20 cellular contexts compared by ENCODE assay signal in genomic region chrX:1941291-1941690, GRCh38.
A peak's percentile ranks its signal among the peaks of the same experiment; 100 is the strongest.
DNase-seq lines count a peak whose midpoint lies in the region; ATAC-seq and TF ChIP-seq lines count a peak whose summit lies in the region.
"Had no signal": no experiment of that assay in that cellular context is flagged by ENCODE, and none has a peak within 500 bp of the region (broad histone marks: within the 10 kb centered on the region; RNA-seq: fewer than 3 reads in every experiment).

No MANE protein-coding gene starts in this region.

- H2AK5ac ChIP-seq in mesendoderm (ENCODE audit: low read length) = no peak overlapping the region

- CTCF ChIA-PET in WTC11 (lab: Charles Lee) = no interaction called here

- no peak overlapping the region for H4K8ac ChIP-seq in mesendoderm (ENCODE audit: low read depth, low read length)

- H3K9ac ChIP-seq in mesendoderm (ENCODE audit: low read length) (no peak overlapping the region), neural cell (ENCODE audit: low read length) (no peak overlapping the region)

- H3K4me1 Mint-ChIP-seq in GM23338 = peaks cover 4% of the 10 kb centered on the region; the same call in 2 of the 3 replicates
- peaks cover 5% of the 10 kb centered on the region for H3K4me1 Mint-ChIP-seq in WTC11
- no peaks in the 10 kb centered on the region for H3K4me1 Mint-ChIP-seq in activated T-helper 1 cell treated with anti-CD3 and anti-CD28 coated beads, Interleukin-12 subunit alpha, Interleukin-12 subunit beta, Interleukin-2, Interleukin-4 antibody, amounts not matched to agents 30 ng/mL and 10 ng/mL and 1 ng/mL, durations not matched to agents 14 hours and 24 hours and 36 hours (ENCODE audit: low read depth)
- H3K4me1 Mint-ChIP-seq: CD4-positive, alpha-beta memory T cell had no signal

- H3K18ac ChIP-seq in mesendoderm (ENCODE audit: low read length) = no peak overlapping the region

- H3K4me1 ChIP-seq in GM23338 (ENCODE audit: insufficient read depth) = no peaks in the 10 kb centered on the region
- no peaks in the 10 kb centered on the region for H3K4me1 ChIP-seq in mesendoderm (ENCODE audit: control insufficient read depth, low read depth, low read length)
- no peaks in the 10 kb centered on the region for H3K4me1 ChIP-seq in BE2C
- H3K4me1 ChIP-seq: A549 had no signal

- POLR2A ChIA-PET in WTC11 (lab: Charles Lee) = no interaction called here

- H3K9me3 ChIP-seq in neural cell (ENCODE audit: low read length) = no peaks in the 10 kb centered on the region
- no peaks in the 10 kb centered on the region for H3K9me3 ChIP-seq in BE2C

- ATAC-seq in GM23338 (peak; percentile 34; the same call in 2 of the 3 replicates), WTC11 (peak; percentile 53)
- ATAC-seq: A549, HCT116 had no signal

- no peak for TF ChIP-seq CTCF in GM23338 (conservative IDR thresholded peaks at IDR 0.05; ENCODE audit: low read depth in 2 of 2)
- no peak for TF ChIP-seq CTCF in WTC11 (IDR thresholded peaks at IDR 0.05)
- TF ChIP-seq CTCF in neural cell (IDR thresholded peaks at IDR 0.05; ENCODE audit: poor library complexity, severe bottlenecking) = no peak
- no peak for TF ChIP-seq CTCF in BE2C (IDR thresholded peaks at IDR 0.05; ENCODE audit: low read depth, low read length)

- peak; percentile 80 for TF ChIP-seq EP300 in neural cell (conservative IDR thresholded peaks at IDR 0.05; ENCODE audit: poor library complexity, severe bottlenecking)

- no peak for TF ChIP-seq RAD21 in neural cell (conservative IDR thresholded peaks at IDR 0.05)

- peaks cover 18% of the 10 kb centered on the region for H3K9me3 Mint-ChIP-seq in GM23338
- peaks cover 21% of the 10 kb centered on the region for H3K9me3 Mint-ChIP-seq in WTC11
- peaks cover 24% of the 10 kb centered on the region for H3K9me3 Mint-ChIP-seq in activated T-helper 1 cell treated with anti-CD3 and anti-CD28 coated beads, Interleukin-12 subunit alpha, Interleukin-12 subunit beta, Interleukin-2, Interleukin-4 antibody, amounts not matched to agents 30 ng/mL and 10 ng/mL and 1 ng/mL, durations not matched to agents 14 hours and 24 hours and 36 hours

- DNase-seq in GM23338 (ENCODE audit: low spot score) (no peak), WTC11 (ENCODE audit: low spot score) (no peak), mesendoderm (peak; percentile 60), GM19240 (ENCODE audit: insufficient read length, low spot score) (no peak), BE2C (no peak)
- DNase-seq in stimulated activated naive CD4-positive, alpha-beta T cell (lab: John Stamatoyannopoulos, UW) = no peak
- DNase-seq in activated T-helper 1 cell treated with anti-CD3 and anti-CD28 coated beads, Interleukin-12 subunit alpha, Interleukin-12 subunit beta, Interleukin-2, Interleukin-4 antibody, amounts not matched to agents 30 ng/mL and 10 ng/mL and 1 ng/mL, durations not matched to agents 14 hours and 24 hours and 36 hours (ENCODE audit: low spot score) = no peak
- DNase-seq: 8988T; ACHN; AML-193; C1 segment of cervical spinal cord; Calu3; CD4-positive, alpha-beta memory T cell; COR-L47; DMS53; DMS79 treated with DMSO at 0.1 percent for 48 hours; H7 had no signal

- H2AFZ ChIP-seq in GM23338 (no peak overlapping the region), neural cell (ENCODE audit: low read depth, low read length) (no peak overlapping the region)

- no peak overlapping the region for H3K4ac ChIP-seq in mesendoderm (ENCODE audit: low read depth, low read length)

- H3K27ac ChIP-seq in GM23338 (ENCODE audit: low read depth) (no peak overlapping the region), mesendoderm (ENCODE audit: low read depth, low read length) (no peak overlapping the region), neural cell (ENCODE audit: low read length) (peak overlapping the region; percentile 23)
- H3K27ac ChIP-seq: A549 had no signal

- H3K56ac ChIP-seq in mesendoderm (ENCODE audit: low read length) = no peak overlapping the region

- H3K36me3 Mint-ChIP-seq in GM23338 (ENCODE audit: low read depth) = peaks cover 13% of the 10 kb centered on the region
- peaks cover 10% of the 10 kb centered on the region for H3K36me3 Mint-ChIP-seq in WTC11
- H3K36me3 Mint-ChIP-seq in activated T-helper 1 cell treated with anti-CD3 and anti-CD28 coated beads, Interleukin-12 subunit alpha, Interleukin-12 subunit beta, Interleukin-2, Interleukin-4 antibody, amounts not matched to agents 30 ng/mL and 10 ng/mL and 1 ng/mL, durations not matched to agents 14 hours and 24 hours and 36 hours (ENCODE audit: low read depth) = no peaks in the 10 kb centered on the region

- H2BK15ac ChIP-seq in mesendoderm (replicated peaks; ENCODE audit: low read depth) = no peak overlapping the region

- no peaks in the 10 kb centered on the region for H3K79me1 ChIP-seq in mesendoderm (ENCODE audit: low read length)

- no peak overlapping the region for H3K4me3 Mint-ChIP-seq in GM23338
- H3K4me3 Mint-ChIP-seq in WTC11 = no peak overlapping the region
- H3K4me3 Mint-ChIP-seq in activated T-helper 1 cell treated with anti-CD3 and anti-CD28 coated beads, Interleukin-12 subunit alpha, Interleukin-12 subunit beta, Interleukin-2, Interleukin-4 antibody, amounts not matched to agents 30 ng/mL and 10 ng/mL and 1 ng/mL, durations not matched to agents 14 hours and 24 hours and 36 hours = no peak overlapping the region
- H3K4me3 Mint-ChIP-seq: CD4-positive, alpha-beta memory T cell had no signal

- no peaks in the 10 kb centered on the region for H3K9me2 ChIP-seq in GM23338 (ENCODE audit: insufficient read depth)
- H3K9me2 ChIP-seq in neural cell (ENCODE audit: insufficient read depth, low read length) = no peaks in the 10 kb centered on the region

- H4K20me1 ChIP-seq in GM23338 (replicated peaks; ENCODE audit: insufficient read depth) (no peaks in the 10 kb centered on the region), neural cell (ENCODE audit: insufficient read depth) (no peaks in the 10 kb centered on the region)

- no peak overlapping the region for H2BK120ac ChIP-seq in mesendoderm (ENCODE audit: low read depth, low read length)

- H3K79me2 ChIP-seq in GM23338 (replicated peaks; ENCODE audit: insufficient read depth) (no peaks in the 10 kb centered on the region), mesendoderm (ENCODE audit: control insufficient read depth, insufficient read depth, low read length) (no peaks in the 10 kb centered on the region), neural cell (replicated peaks; ENCODE audit: insufficient read depth, low read length) (no peaks in the 10 kb centered on the region)

- H3K36me3 ChIP-seq in GM23338 (ENCODE audit: insufficient read depth) (peaks cover 5% of the 10 kb centered on the region; the same call in 1 of the 2 replicates), mesendoderm (ENCODE audit: control insufficient read depth, insufficient read depth, low read length) (no peaks in the 10 kb centered on the region), neural cell (ENCODE audit: insufficient read depth, low read length) (no peaks in the 10 kb centered on the region), BE2C (no peaks in the 10 kb centered on the region)

- no CpG with 5 or more reads among the region's 7 CpGs for WGBS in mesendoderm (ENCODE audit: extremely low coverage, insufficient coverage, low lambda C conversion rate)

- H3K27ac Mint-ChIP-seq in GM23338 (no peak overlapping the region), WTC11 (no peak overlapping the region; the same call in 1 of the 2 replicates)
- no peak overlapping the region for H3K27ac Mint-ChIP-seq in activated T-helper 1 cell treated with anti-CD3 and anti-CD28 coated beads, Interleukin-12 subunit alpha, Interleukin-12 subunit beta, Interleukin-2, Interleukin-4 antibody, amounts not matched to agents 30 ng/mL and 10 ng/mL and 1 ng/mL, durations not matched to agents 14 hours and 24 hours and 36 hours
- H3K27ac Mint-ChIP-seq: CD4-positive, alpha-beta memory T cell had no signal

- no peak overlapping the region for H2BK5ac ChIP-seq in mesendoderm (ENCODE audit: low read length)

- no peak overlapping the region for H3K4me3 ChIP-seq in GM23338
- no peak overlapping the region for H3K4me3 ChIP-seq in mesendoderm (ENCODE audit: low read length)
- no peak overlapping the region for H3K4me3 ChIP-seq in neural cell (ENCODE audit: low read length)
- H3K4me3 ChIP-seq in BE2C (ENCODE audit: low read depth, low read length) = no peak overlapping the region
- H3K4me3 ChIP-seq: A549 had no signal

- H3K4me2 ChIP-seq in GM23338 (no peak overlapping the region), mesendoderm (ENCODE audit: low read length) (no peak overlapping the region), neural cell (ENCODE audit: low read length) (no peak overlapping the region)
- H3K4me2 ChIP-seq: A549 had no signal

- H4K5ac ChIP-seq in mesendoderm (ENCODE audit: low read length) = no peak overlapping the region

- H3K27me3 Mint-ChIP-seq in GM23338 (ENCODE audit: insufficient read depth, low read depth, poor library complexity) (peaks cover 3% of the 10 kb centered on the region), WTC11 (ENCODE audit: low read depth) (no peaks in the 10 kb centered on the region)
- H3K27me3 Mint-ChIP-seq in activated T-helper 1 cell treated with anti-CD3 and anti-CD28 coated beads, Interleukin-12 subunit alpha, Interleukin-12 subunit beta, Interleukin-2, Interleukin-4 antibody, amounts not matched to agents 30 ng/mL and 10 ng/mL and 1 ng/mL, durations not matched to agents 14 hours and 24 hours and 36 hours (ENCODE audit: insufficient read depth) = no peaks in the 10 kb centered on the region
- H3K27me3 Mint-ChIP-seq: CD4-positive, alpha-beta memory T cell had no signal

- H3K23ac ChIP-seq in mesendoderm (ENCODE audit: low read length) = no peak overlapping the region

- H3K27me3 ChIP-seq in GM23338 (ENCODE audit: insufficient read depth) (no peaks in the 10 kb centered on the region), mesendoderm (ENCODE audit: insufficient read depth, low read length, poor library complexity) (no peaks in the 10 kb centered on the region), neural cell (ENCODE audit: insufficient read depth, low read depth, low read length) (no peaks in the 10 kb centered on the region), BE2C (no peaks in the 10 kb centered on the region)

- H3F3A ChIP-seq in GM23338 (replicated peaks; ENCODE audit: low read depth) (no peaks in the 10 kb centered on the region), neural cell (ENCODE audit: insufficient read depth, low read length, poor library complexity, severe bottlenecking) (no peaks in the 10 kb centered on the region)

- intact Hi-C loops in activated T-helper 1 cell treated with anti-CD3 and anti-CD28 coated beads, Interleukin-12 subunit alpha, Interleukin-12 subunit beta, Interleukin-2, Interleukin-4 antibody, amounts not matched to agents 30 ng/mL and 10 ng/mL and 1 ng/mL, durations not matched to agents 14 hours and 24 hours and 36 hours (cut with micrococcal nuclease) = no loop called here

TF ChIP-seq in GM23338, 12 proteins besides CTCF, POLR2A, EP300 and RAD21 (continues in another document):
- no peak for TF ChIP-seq STAT1 (IDR thresholded peaks at IDR 0.05; ENCODE audit: unreplicated experiment)
- TF ChIP-seq CREB1 (CRISPR knock-in tag; IDR thresholded peaks at IDR 0.05; ENCODE audit: low read depth) = no peak

TF ChIP-seq in WTC11, 78 proteins besides CTCF, POLR2A, EP300 and RAD21 (continues in another document):
- TF ChIP-seq GABPB1 (CRISPR knock-in tag; IDR thresholded peaks at IDR 0.05) (no peak), ZNF232 (CRISPR knock-in tag; IDR thresholded peaks at IDR 0.05) (no peak)

TF ChIP-seq in neural cell, 6 proteins besides CTCF, POLR2A, EP300 and RAD21 (continues in another document):
- TF ChIP-seq POLR2AphosphoS5 (IDR thresholded peaks at IDR 0.05) = peak; percentile 77
- TF ChIP-seq MXI1 (conservative IDR thresholded peaks at IDR 0.05; ENCODE audit: poor library complexity, severe bottlenecking) = no peak
